29 cellular contexts compared by ENCODE assay signal in the genomic region with DNA sequence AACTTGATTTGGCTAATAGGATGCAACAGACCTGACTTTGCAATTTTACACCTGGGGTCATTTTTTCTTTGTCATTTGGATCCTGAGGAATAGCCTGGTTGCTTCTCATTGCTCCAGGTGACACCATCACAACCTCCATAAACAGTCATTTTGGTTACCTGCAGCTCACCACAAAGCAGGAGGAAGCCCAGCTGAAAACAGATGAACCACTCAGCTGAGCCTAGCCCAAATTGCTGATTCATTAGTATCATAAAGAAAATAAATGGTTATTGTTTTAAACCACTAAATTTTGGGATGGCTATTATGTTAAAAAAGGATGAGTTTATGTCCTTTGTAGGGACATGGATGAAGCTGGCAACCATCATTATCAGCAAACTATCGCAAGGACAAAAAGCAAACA.
"Had no signal": no experiment of that assay in that cellular context is flagged by ENCODE, and none has a peak within 500 bp of the region (broad histone marks: within the 10 kb centered on the region; RNA-seq: fewer than 3 reads in every experiment).

No MANE protein-coding gene starts in this region.

- H3K4me3 Mint-ChIP-seq: dendritic cell treated with granulocyte-macrophage colony-stimulating factor and Interleukin-4, amounts not matched to agents 40 ng/mL and 50 ng/mL, for 4 days; effector memory CD8-positive, alpha-beta T cell; endodermal cell had no signal

- H3K9me3 ChIP-seq: colonic mucosa, gastrocnemius medialis had no signal

- H3K4me1 Mint-ChIP-seq: endodermal cell had no signal

- H3K27ac ChIP-seq: colonic mucosa, coronary artery, dorsolateral prefrontal cortex, epithelial cell of prostate, esophagus muscularis mucosa, esophagus squamous epithelium, foreskin keratinocyte, gastrocnemius medialis, gastroesophageal sphincter, heart left ventricle, heart right ventricle had no signal

- H3K4me1 ChIP-seq: colonic mucosa, esophagus muscularis mucosa, esophagus squamous epithelium, foreskin keratinocyte, gastrocnemius medialis, gastroesophageal sphincter, heart left ventricle, heart right ventricle had no signal

- H3K36me3 ChIP-seq: colonic mucosa, esophagus muscularis mucosa, esophagus squamous epithelium, gastrocnemius medialis, gastroesophageal sphincter, heart left ventricle, heart right ventricle had no signal

- H3K27me3 Mint-ChIP-seq: dendritic cell treated with granulocyte-macrophage colony-stimulating factor and Interleukin-4, amounts not matched to agents 40 ng/mL and 50 ng/mL, for 4 days; effector memory CD8-positive, alpha-beta T cell had no signal

- ATAC-seq: effector memory CD8-positive, alpha-beta T cell; esophagus mucosa; foreskin keratinocyte; gastrocnemius medialis; gastroesophageal sphincter; heart left ventricle; heart right ventricle had no signal

- H3K27me3 ChIP-seq: colonic mucosa, dorsolateral prefrontal cortex, esophagus muscularis mucosa, esophagus squamous epithelium, foreskin keratinocyte, gastrocnemius medialis, gastroesophageal sphincter, heart left ventricle, heart right ventricle had no signal

- FAIRE-seq: colon, endometrium, endothelial cell of umbilical vein, frontal cortex had no signal

- H3K27ac Mint-ChIP-seq: dendritic cell treated with granulocyte-macrophage colony-stimulating factor and Interleukin-4, amounts not matched to agents 40 ng/mL and 50 ng/mL, for 4 days; effector memory CD8-positive, alpha-beta T cell; endodermal cell had no signal

- H3K4me3 ChIP-seq: colonic mucosa, coronary artery, dorsolateral prefrontal cortex, esophagus muscularis mucosa, esophagus squamous epithelium, gastrocnemius medialis, gastroesophageal sphincter, heart left ventricle, heart right ventricle had no signal

- DNase-seq: colonic mucosa; cortex of kidney; dermis blood vessel endothelial cell; dorsolateral prefrontal cortex; effector CD4-positive, alpha-beta T cell; effector CD8-positive, alpha-beta T cell; effector memory CD4-positive, alpha-beta T cell; effector memory CD8-positive, alpha-beta T cell; endodermal cell; erythroblast; esophagus squamous epithelium; foreskin fibroblast; foreskin keratinocyte; foreskin melanocyte; gastrocnemius medialis; glutamatergic neuron; head of caudate nucleus; heart left ventricle; heart right ventricle had no signal
